ENCODE assay signal across 1 cellular context in the genomic region with DNA sequence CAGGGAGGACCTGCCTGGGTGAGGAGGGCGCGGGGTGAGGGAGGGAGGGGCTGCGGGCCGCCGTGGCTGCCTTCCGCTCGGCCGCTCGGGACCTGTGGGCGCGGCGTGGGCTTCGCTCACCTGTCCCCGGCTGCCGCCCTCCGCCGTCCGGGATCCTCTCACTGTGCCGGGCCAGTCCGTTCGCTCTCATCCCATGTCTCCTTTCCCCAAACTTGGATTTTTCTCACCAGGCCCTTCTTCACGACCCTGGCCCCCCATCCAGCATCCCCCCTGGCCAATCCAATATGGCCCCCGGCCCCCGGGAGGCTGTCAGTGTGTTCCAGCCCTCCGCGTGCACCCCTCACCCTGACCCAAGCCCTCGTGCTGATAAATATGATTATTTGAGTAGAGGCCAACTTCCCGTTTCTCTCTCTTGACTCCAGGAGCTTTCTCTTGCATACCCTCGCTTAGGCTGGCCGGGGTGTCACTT.
TF ChIP-seq lines count a peak whose summit lies in the region.

No MANE protein-coding gene starts in this region.

TF ChIP-seq in HEK293, 187 proteins besides CTCF, POLR2A, EP300 and RAD21 (continued from another document):
- TF ChIP-seq, protein P1, sequence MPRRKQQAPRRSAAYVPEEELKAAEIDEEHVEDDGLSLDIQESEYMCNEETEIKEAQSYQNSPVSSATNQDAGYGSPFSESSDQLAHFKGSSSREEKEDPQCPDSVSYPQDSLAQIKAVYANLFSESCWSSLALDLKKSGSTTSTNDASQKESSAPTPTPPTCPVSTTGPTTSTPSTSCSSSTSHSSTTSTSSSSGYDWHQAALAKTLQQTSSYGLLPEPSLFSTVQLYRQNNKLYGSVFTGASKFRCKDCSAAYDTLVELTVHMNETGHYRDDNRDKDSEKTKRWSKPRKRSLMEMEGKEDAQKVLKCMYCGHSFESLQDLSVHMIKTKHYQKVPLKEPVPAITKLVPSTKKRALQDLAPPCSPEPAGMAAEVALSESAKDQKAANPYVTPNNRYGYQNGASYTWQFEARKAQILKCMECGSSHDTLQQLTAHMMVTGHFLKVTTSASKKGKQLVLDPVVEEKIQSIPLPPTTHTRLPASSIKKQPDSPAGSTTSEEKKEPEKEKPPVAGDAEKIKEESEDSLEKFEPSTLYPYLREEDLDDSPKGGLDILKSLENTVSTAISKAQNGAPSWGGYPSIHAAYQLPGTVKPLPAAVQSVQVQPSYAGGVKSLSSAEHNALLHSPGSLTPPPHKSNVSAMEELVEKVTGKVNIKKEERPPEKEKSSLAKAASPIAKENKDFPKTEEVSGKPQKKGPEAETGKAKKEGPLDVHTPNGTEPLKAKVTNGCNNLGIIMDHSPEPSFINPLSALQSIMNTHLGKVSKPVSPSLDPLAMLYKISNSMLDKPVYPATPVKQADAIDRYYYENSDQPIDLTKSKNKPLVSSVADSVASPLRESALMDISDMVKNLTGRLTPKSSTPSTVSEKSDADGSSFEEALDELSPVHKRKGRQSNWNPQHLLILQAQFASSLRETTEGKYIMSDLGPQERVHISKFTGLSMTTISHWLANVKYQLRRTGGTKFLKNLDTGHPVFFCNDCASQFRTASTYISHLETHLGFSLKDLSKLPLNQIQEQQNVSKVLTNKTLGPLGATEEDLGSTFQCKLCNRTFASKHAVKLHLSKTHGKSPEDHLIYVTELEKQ (tag by site-specific recombination; IDR thresholded peaks at IDR 0.05; ENCODE audit: borderline replicate concordance), result no peak
- TF ChIP-seq, protein P2, sequence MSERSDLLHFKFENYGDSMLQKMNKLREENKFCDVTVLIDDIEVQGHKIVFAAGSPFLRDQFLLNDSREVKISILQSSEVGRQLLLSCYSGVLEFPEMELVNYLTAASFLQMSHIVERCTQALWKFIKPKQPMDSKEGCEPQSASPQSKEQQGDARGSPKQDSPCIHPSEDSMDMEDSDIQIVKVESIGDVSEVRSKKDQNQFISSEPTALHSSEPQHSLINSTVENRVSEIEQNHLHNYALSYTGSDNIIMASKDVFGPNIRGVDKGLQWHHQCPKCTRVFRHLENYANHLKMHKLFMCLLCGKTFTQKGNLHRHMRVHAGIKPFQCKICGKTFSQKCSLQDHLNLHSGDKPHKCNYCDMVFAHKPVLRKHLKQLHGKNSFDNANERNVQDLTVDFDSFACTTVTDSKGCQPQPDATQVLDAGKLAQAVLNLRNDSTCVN (tag by site-specific recombination; optimal IDR thresholded peaks at IDR 0.05), result peak; percentile 48
- no peak for TF ChIP-seq MEIS1 (CRISPR knock-in tag; IDR thresholded peaks at IDR 0.05; ENCODE audit: borderline replicate concordance)
- TF ChIP-seq ZNF366 (tag by site-specific recombination; conservative IDR thresholded peaks at IDR 0.05), result no peak
- no peak for TF ChIP-seq REPIN1 (tag by site-specific recombination; IDR thresholded peaks at IDR 0.05; ENCODE audit: low read depth)
- TF ChIP-seq GLIS2 (tag by site-specific recombination; IDR thresholded peaks at IDR 0.05), result peak; percentile 78
- TF ChIP-seq, protein P3, sequence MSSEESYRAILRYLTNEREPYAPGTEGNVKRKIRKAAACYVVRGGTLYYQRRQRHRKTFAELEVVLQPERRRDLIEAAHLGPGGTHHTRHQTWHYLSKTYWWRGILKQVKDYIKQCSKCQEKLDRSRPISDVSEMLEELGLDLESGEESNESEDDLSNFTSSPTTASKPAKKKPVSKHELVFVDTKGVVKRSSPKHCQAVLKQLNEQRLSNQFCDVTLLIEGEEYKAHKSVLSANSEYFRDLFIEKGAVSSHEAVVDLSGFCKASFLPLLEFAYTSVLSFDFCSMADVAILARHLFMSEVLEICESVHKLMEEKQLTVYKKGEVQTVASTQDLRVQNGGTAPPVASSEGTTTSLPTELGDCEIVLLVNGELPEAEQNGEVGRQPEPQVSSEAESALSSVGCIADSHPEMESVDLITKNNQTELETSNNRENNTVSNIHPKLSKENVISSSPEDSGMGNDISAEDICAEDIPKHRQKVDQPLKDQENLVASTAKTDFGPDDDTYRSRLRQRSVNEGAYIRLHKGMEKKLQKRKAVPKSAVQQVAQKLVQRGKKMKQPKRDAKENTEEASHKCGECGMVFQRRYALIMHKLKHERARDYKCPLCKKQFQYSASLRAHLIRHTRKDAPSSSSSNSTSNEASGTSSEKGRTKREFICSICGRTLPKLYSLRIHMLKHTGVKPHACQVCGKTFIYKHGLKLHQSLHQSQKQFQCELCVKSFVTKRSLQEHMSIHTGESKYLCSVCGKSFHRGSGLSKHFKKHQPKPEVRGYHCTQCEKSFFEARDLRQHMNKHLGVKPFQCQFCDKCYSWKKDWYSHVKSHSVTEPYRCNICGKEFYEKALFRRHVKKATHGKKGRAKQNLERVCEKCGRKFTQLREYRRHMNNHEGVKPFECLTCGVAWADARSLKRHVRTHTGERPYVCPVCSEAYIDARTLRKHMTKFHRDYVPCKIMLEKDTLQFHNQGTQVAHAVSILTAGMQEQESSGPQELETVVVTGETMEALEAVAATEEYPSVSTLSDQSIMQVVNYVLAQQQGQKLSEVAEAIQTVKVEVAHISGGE (tag by site-specific recombination; conservative IDR thresholded peaks at IDR 0.05; ENCODE audit: low read depth), result peak; percentile 83
- TF ChIP-seq ZBTB8A (tag by site-specific recombination; IDR thresholded peaks at IDR 0.05), result 0 out of 2 replicates have a peak, but pooled peaks have one; percentile 32
